In the genomic region with DNA sequence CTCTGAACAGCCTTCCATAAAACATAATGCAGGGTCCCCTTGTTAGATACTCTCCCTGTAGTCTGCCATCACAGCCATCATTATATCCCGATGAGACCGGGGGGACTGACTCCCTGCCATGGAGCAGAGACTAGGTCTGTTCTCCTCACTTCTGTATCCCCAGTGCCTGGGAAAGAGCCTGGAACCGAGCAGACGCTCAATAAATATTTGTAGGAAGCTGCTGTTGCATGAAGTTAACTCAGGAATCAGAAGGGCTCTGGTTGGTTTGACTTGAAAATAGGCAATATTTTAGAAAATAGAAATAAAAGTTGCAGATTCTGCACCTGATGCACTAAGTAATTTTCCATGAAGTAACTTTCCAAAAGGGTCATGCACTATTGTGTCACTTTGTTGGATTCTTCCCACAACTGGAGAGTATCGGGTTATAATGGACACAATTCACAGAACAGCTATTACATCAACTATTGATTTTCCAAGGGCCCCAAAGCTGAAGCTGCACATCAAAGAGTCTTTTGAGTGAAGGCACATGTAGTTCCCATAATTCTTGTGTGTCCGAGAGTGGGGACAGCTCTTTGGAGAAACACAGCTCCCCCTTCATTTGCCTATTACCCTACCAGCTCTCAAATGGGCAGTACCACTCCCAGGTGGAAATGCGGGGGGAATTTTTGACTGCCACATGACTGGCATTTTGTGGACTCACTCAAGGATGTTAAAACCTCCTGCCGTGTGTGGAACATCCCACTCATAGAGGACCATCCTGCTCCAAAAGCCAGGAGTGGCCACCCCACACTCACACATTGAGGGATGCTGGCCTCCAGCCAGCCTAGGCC, we compare ENCODE assay signal across 16 cellular contexts. TPM values are rescaled to one million over a fixed set of nuclear protein-coding genes. Genes with fewer than 3 reads are reported as not detected.
DNase-seq lines count a peak whose midpoint lies in the region; ATAC-seq and TF ChIP-seq lines count a peak whose summit lies in the region.
"Had no signal": no experiment of that assay in that cellular context is flagged by ENCODE, and none has a peak within 500 bp of the region (broad histone marks: within the 10 kb centered on the region; RNA-seq: fewer than 3 reads in every experiment).

No MANE protein-coding gene starts in this region.

- CTCF ChIA-PET in OCI-LY7 (lab: Charles Lee; ENCODE audit: unreplicated experiment): no interaction called here

- peaks cover 1% of the 10 kb centered on the region; the same call in 1 of the 2 replicates for H3K9me3 ChIP-seq in OCI-LY7 (ENCODE audit: low read length)
- H3K9me3 ChIP-seq in gastroesophageal sphincter: peaks cover 0 to 6% (median 0%) of the 10 kb centered on the region in 3 donors
- H3K9me3 ChIP-seq in thyroid gland: no peaks in the 10 kb centered on the region
- H3K9me3 ChIP-seq: BE2C, sigmoid colon, SK-N-SH had no signal

- H3K4me2 ChIP-seq in OCI-LY7 (ENCODE audit: low read length): peak overlapping the region; percentile 69
- H3K4me2 ChIP-seq: neural progenitor cell, SK-N-SH had no signal

- H3K27ac ChIP-seq in OCI-LY7 (ENCODE audit: low read depth, low read length, poor library complexity, severe bottlenecking): no peak overlapping the region
- peak overlapping the region in 3 of 4 donors; percentile 14 to 39 (median 35) for H3K27ac ChIP-seq in gastroesophageal sphincter
- H3K27ac ChIP-seq in thyroid gland: peak overlapping the region in 2 of 3 donors; percentile 21 to 43
- H3K27ac ChIP-seq: GM23248, neural progenitor cell had no signal

- TF ChIP-seq CTCF in OCI-LY7 (conservative IDR thresholded peaks at IDR 0.05; ENCODE audit: low read length) (no peak), gastroesophageal sphincter (IDR thresholded peaks at IDR 0.05) (no peak), thyroid gland (IDR thresholded peaks at IDR 0.05) (no peak), foreskin fibroblast (IDR thresholded peaks at IDR 0.05; ENCODE audit: low read depth, low read length) (no peak)

- TF ChIP-seq POLR2A in gastroesophageal sphincter (IDR thresholded peaks at IDR 0.05) (no peak), thyroid gland (IDR thresholded peaks at IDR 0.05) (no peak)

- H3K4me1 ChIP-seq in OCI-LY7 (ENCODE audit: insufficient read depth, low read length, poor library complexity, severe bottlenecking) (peaks cover 86% of the 10 kb centered on the region), gastroesophageal sphincter (peaks cover 0 to 23% (median 0%) of the 10 kb centered on the region in 3 donors), thyroid gland (peaks cover 22 to 33% of the 10 kb centered on the region in 2 donors)
- H3K4me1 ChIP-seq: sigmoid colon had no signal

- H3K4me3 ChIP-seq in OCI-LY7 (ENCODE audit: low read depth, low read length, poor library complexity, severe bottlenecking) (peak overlapping the region; percentile 17), gastroesophageal sphincter (no peak overlapping the region), thyroid gland (replicated peaks in 1 of 3) (no peak overlapping the region), foreskin fibroblast (ENCODE audit: low read depth in 1 of 2, low read length in 2 of 2) (no peak overlapping the region)
- H3K4me3 ChIP-seq: GM23248, neural progenitor cell, sigmoid colon had no signal

- TF ChIP-seq EP300 in gastroesophageal sphincter (IDR thresholded peaks at IDR 0.05): no peak

- H3K79me2 ChIP-seq in OCI-LY7 (ENCODE audit: insufficient read depth, low read depth, low read length): no peaks in the 10 kb centered on the region

- POLR2A ChIA-PET in OCI-LY7 (lab: Charles Lee): interaction anchor here (0.7 kb wide), 2 partner anchors 23 to 862 kb away, joined by 3 to 4 read pairs; no protein-coding TSS in a partner anchor

- peaks cover 6% of the 10 kb centered on the region; the same call in 1 of the 2 replicates for H4K20me1 ChIP-seq in OCI-LY7 (ENCODE audit: insufficient read depth, low read length)

- WGBS in gastroesophageal sphincter (ENCODE audit: low coverage in 1 of 2), 2 donors: 71 to 77% methylated on average over 5 to 7 of the region's 8 CpGs
- WGBS in thyroid gland, 2 donors: 58 to 59% methylated on average over 8 of the region's 8 CpGs

- ATAC-seq in gastroesophageal sphincter: no peak
- ATAC-seq in GM18909 (IDR thresholded peaks at IDR 0.05; ENCODE audit: poor library complexity, unreplicated experiment): no peak

- no peaks in the 10 kb centered on the region for H3K9me2 ChIP-seq in OCI-LY7 (ENCODE audit: insufficient read depth, low read length)
- H3K9me2 ChIP-seq: SK-N-SH had no signal

- no TSS peak for BruUV-seq in OCI-LY7 (replicated peaks; lab: Mats Ljungman, UMichigan)

- H3K27me3 ChIP-seq in gastroesophageal sphincter (peaks cover 8% of the 10 kb centered on the region), thyroid gland (no peaks in the 10 kb centered on the region)
- H3K27me3 ChIP-seq: BE2C, neural progenitor cell, sigmoid colon had no signal

- intact Hi-C loops in OCI-LY7 (cut with micrococcal nuclease; ENCODE audit: unreplicated experiment): no loop called here
- intact Hi-C loops in thyroid gland (cut with DNase I): no loop called here

- peak overlapping the region; percentile 58; the same call in 1 of the 2 replicates for H2AFZ ChIP-seq in OCI-LY7 (ENCODE audit: low read length)
- H2AFZ ChIP-seq: GM23248, neural progenitor cell had no signal

- H3K36me3 ChIP-seq in OCI-LY7 (ENCODE audit: insufficient read depth, low read length) (no peaks in the 10 kb centered on the region), gastroesophageal sphincter (no peaks in the 10 kb centered on the region), thyroid gland (no peaks in the 10 kb centered on the region)
- H3K36me3 ChIP-seq: BE2C, neural progenitor cell, sigmoid colon had no signal

- DNase-seq in OCI-LY7 (ENCODE audit: low spot score) (peak; percentile 32), middle frontal gyrus (ENCODE audit: extremely low spot score, low spot score) (peak; percentile 70), thyroid gland (peak; percentile 30 to 44), foreskin fibroblast (no peak)
- no peak for DNase-seq in activated CD4-positive, alpha-beta T cell treated with anti-CD3 and anti-CD28 coated beads for 48 hours
- DNase-seq: activated CD4-positive, alpha-beta T cell treated with anti-CD3 and anti-CD28 coated beads for 1 hour; BE2C; DMS 273 treated with DMSO at 0.1 percent for 48 hours; GM23248; NCI-H774; sigmoid colon; SK-N-SH; T1000 had no signal

RNA-seq across cellular contexts. Expression of a gene that starts 18.8 kb away (rescaled TPM):
- total RNA-seq in OCI-LY7 (2014; rRNA removed; shearing (Covaris generic)): 5.8 and 6.8 TPM in 2 replicates
- total RNA-seq in OCI-LY7 (2022): 12.0 and 13.0 TPM in 2 replicates
- total RNA-seq in gastroesophageal sphincter: 1 to 10 TPM; 3.8 to 10.0 (median 5.3) TPM
- total RNA-seq in thyroid gland: 10 to 100 TPM; 15.3 to 29.9 (median 17.8) TPM

Comparison
In these comparisons a context has a peak if more than half of its experiments do, and no peak if none do; other contexts are left out.
1. DNase-seq: peak in OCI-LY7 (single experiment), middle frontal gyrus (single experiment) and thyroid gland (2 of 2); none in activated CD4-positive, alpha-beta T cell treated with anti-CD3 and anti-CD28 coated beads for 48 hours (single experiment) and foreskin fibroblast (0 of 2).